1 cellular context compared by ENCODE assay signal in the genomic region with DNA sequence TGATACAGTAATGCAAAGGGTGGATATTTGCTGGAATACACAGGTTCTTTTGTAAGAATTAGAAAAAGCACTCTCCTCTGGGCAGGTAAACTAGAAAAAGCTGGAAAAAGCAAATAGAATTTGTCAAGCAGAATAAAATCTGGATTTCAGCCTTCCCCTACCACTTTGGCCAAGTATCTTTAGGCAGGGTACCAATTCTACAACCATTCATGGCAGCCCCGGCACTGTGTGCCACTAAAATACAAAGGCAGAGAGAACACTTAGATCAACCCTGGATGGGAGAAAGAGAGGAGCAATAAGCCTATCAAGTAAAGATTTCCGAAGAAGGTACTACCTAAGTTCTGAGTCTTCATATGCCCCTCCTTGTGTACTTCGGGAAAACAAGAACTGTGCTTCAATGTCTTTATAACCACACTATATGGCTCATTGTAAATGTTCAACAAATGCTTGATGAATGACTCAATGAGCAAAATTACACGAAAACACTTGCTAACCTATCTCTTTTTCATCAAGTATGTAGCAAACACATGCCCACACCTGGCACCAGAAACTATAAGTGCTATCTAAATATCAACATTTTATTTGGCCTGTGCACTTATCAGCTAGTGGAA.
A peak's percentile ranks its signal among the peaks of the same experiment; 100 is the strongest.
TF ChIP-seq lines count a peak whose summit lies in the region.

No MANE protein-coding gene starts in this region.

TF ChIP-seq in GM12878, 131 proteins besides CTCF, POLR2A, EP300 and RAD21:
- TF ChIP-seq, protein P1, sequence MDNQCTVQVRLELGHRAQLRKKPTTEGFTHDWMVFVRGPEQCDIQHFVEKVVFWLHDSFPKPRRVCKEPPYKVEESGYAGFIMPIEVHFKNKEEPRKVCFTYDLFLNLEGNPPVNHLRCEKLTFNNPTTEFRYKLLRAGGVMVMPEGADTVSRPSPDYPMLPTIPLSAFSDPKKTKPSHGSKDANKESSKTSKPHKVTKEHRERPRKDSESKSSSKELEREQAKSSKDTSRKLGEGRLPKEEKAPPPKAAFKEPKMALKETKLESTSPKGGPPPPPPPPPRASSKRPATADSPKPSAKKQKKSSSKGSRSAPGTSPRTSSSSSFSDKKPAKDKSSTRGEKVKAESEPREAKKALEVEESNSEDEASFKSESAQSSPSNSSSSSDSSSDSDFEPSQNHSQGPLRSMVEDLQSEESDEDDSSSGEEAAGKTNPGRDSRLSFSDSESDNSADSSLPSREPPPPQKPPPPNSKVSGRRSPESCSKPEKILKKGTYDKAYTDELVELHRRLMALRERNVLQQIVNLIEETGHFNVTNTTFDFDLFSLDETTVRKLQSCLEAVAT (IDR thresholded peaks at IDR 0.05) = 0 out of 2 replicates have a peak, but pooled peaks have one; percentile 1
- TF ChIP-seq, protein P2, sequence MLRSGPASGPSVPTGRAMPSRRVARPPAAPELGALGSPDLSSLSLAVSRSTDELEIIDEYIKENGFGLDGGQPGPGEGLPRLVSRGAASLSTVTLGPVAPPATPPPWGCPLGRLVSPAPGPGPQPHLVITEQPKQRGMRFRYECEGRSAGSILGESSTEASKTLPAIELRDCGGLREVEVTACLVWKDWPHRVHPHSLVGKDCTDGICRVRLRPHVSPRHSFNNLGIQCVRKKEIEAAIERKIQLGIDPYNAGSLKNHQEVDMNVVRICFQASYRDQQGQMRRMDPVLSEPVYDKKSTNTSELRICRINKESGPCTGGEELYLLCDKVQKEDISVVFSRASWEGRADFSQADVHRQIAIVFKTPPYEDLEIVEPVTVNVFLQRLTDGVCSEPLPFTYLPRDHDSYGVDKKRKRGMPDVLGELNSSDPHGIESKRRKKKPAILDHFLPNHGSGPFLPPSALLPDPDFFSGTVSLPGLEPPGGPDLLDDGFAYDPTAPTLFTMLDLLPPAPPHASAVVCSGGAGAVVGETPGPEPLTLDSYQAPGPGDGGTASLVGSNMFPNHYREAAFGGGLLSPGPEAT (IDR thresholded peaks at IDR 0.05; ENCODE audit: low read depth) = 0 out of 2 replicates have a peak, but pooled peaks have one; percentile 2
- TF ChIP-seq BHLHE40 (IDR thresholded peaks at IDR 0.05; ENCODE audit: borderline replicate concordance in 1 of 2, low read depth in 2 of 2, low read length in 1 of 2) = no peak
TF ChIP-seq in GM12878: peak in this region for 2.
